Comparison of ENCODE assay signal across 12 cellular contexts in genomic region chr3:59759298-59760169, GRCh38.
DNase-seq lines count a peak whose midpoint lies in the region; ATAC-seq and TF ChIP-seq lines count a peak whose summit lies in the region.
"Had no signal": no experiment of that assay in that cellular context is flagged by ENCODE, and none has a peak within 500 bp of the region (broad histone marks: within the 10 kb centered on the region; RNA-seq: fewer than 3 reads in every experiment).

No MANE protein-coding gene starts in this region.

- no peaks in the 10 kb centered on the region for H3K9me3 ChIP-seq in CD4-positive, CD25-positive, alpha-beta regulatory T cell (ENCODE audit: control insufficient read depth in 2 of 2, low read length in 2 of 2)
- no peaks in the 10 kb centered on the region for H3K9me3 ChIP-seq in naive thymus-derived CD4-positive, alpha-beta T cell (ENCODE audit: control insufficient read depth in 2 of 3, low read length in 3 of 3)
- H3K9me3 ChIP-seq in upper lobe of left lung = no peaks in the 10 kb centered on the region

- no peak for ATAC-seq in CD4-positive, CD25-positive, alpha-beta regulatory T cell (ENCODE audit: low read depth in 2 of 2)
- peak; percentile 37 for ATAC-seq in HG03520 (IDR thresholded peaks at IDR 0.05; ENCODE audit: unreplicated experiment)
- no peak for ATAC-seq in naive thymus-derived CD4-positive, alpha-beta T cell
- ATAC-seq in upper lobe of left lung (ENCODE audit: low FRiP score in 2 of 2) = no peak
- no peak for ATAC-seq in effector memory CD8-positive, alpha-beta T cell (replicated peaks)

- peaks cover 4 to 29% (median 16%) of the 10 kb centered on the region in 4 donors for H3K4me1 Mint-ChIP-seq in CD4-positive, CD25-positive, alpha-beta regulatory T cell
- H3K4me1 Mint-ChIP-seq in activated naive CD4-positive, alpha-beta T cell treated with anti-CD3 and anti-CD28 coated beads, Interleukin-2, amount 50 U/mL, for 24 hours = peaks cover 98% of the 10 kb centered on the region
- peaks cover 40 to 100% (median 98%) of the 10 kb centered on the region in 7 donors for H3K4me1 Mint-ChIP-seq in naive thymus-derived CD4-positive, alpha-beta T cell
- peaks cover 0 to 4% of the 10 kb centered on the region in 2 donors for H3K4me1 Mint-ChIP-seq in effector memory CD8-positive, alpha-beta T cell (ENCODE audit: low read depth in 2 of 2)

- TF ChIP-seq POLR2A in upper lobe of left lung (IDR thresholded peaks at IDR 0.05) = no peak

- WGBS in upper lobe of left lung, 2 donors = 74 to 78% methylated on average over 6 of the region's 6 CpGs

- H3K4me1 ChIP-seq in CD4-positive, CD25-positive, alpha-beta regulatory T cell (ENCODE audit: control insufficient read depth, insufficient read depth, low read length, poor library complexity, severe bottlenecking) = no peaks in the 10 kb centered on the region
- H3K4me1 ChIP-seq in naive thymus-derived CD4-positive, alpha-beta T cell (ENCODE audit: control insufficient read depth in 2 of 2, insufficient read depth in 2 of 2, low read length in 2 of 2) = peaks cover 0 to 71% of the 10 kb centered on the region in 2 donors
- H3K4me1 ChIP-seq in upper lobe of left lung = no peaks in the 10 kb centered on the region

- H3K27me3 ChIP-seq in CD4-positive, CD25-positive, alpha-beta regulatory T cell (ENCODE audit: control insufficient read depth, insufficient read depth, low read length) = no peaks in the 10 kb centered on the region
- no peaks in the 10 kb centered on the region for H3K27me3 ChIP-seq in naive thymus-derived CD4-positive, alpha-beta T cell (ENCODE audit: control insufficient read depth in 2 of 2, insufficient read depth in 2 of 2, low read length in 2 of 2)
- no peaks in the 10 kb centered on the region for H3K27me3 ChIP-seq in upper lobe of left lung

- TF ChIP-seq EP300 in upper lobe of left lung (IDR thresholded peaks at IDR 0.05) = no peak

- H3K27ac ChIP-seq in CD4-positive, CD25-positive, alpha-beta regulatory T cell (ENCODE audit: insufficient read depth, low read length, poor library complexity, severe bottlenecking) = no peak overlapping the region
- H3K27ac ChIP-seq in naive thymus-derived CD4-positive, alpha-beta T cell (ENCODE audit: low read depth, low read length) = no peak overlapping the region
- no peak overlapping the region for H3K27ac ChIP-seq in upper lobe of left lung

- intact Hi-C loops in naive thymus-derived CD4-positive, alpha-beta T cell (cut with micrococcal nuclease) = no loop called here

- no peak for DNase-seq in CD4-positive, CD25-positive, alpha-beta regulatory T cell
- DNase-seq in naive thymus-derived CD4-positive, alpha-beta T cell = no peak
- no peak for DNase-seq in upper lobe of left lung
- no peak for DNase-seq in Ammon's horn (ENCODE audit: low spot score)
- no peak for DNase-seq in NCI-H1436 treated with DMSO at 0.1 percent for 48 hours (lab: John Stamatoyannopoulos, UW)
- DNase-seq in effector memory CD8-positive, alpha-beta T cell = no peak
- DNase-seq: activated CD4-positive, alpha-beta T cell treated with anti-CD3 and anti-CD28 coated beads for 4 hours; Karpas-422; NCI-H2081; nephron progenitor cell had no signal

- peaks cover 4% of the 10 kb centered on the region for H3K27me3 Mint-ChIP-seq in CD4-positive, CD25-positive, alpha-beta regulatory T cell
- no peaks in the 10 kb centered on the region for H3K27me3 Mint-ChIP-seq in activated naive CD4-positive, alpha-beta T cell treated with anti-CD3 and anti-CD28 coated beads, Interleukin-2, amount 50 U/mL, for 24 hours
- H3K27me3 Mint-ChIP-seq in naive thymus-derived CD4-positive, alpha-beta T cell = no peaks in the 10 kb centered on the region
- no peaks in the 10 kb centered on the region for H3K27me3 Mint-ChIP-seq in effector memory CD8-positive, alpha-beta T cell

- no peak overlapping the region for H3K4me3 ChIP-seq in CD4-positive, CD25-positive, alpha-beta regulatory T cell (ENCODE audit: low read depth, low read length)
- H3K4me3 ChIP-seq in naive thymus-derived CD4-positive, alpha-beta T cell (ENCODE audit: low read length) = no peak overlapping the region
- no peak overlapping the region for H3K4me3 ChIP-seq in upper lobe of left lung

- H3K9me3 Mint-ChIP-seq in CD4-positive, CD25-positive, alpha-beta regulatory T cell = peaks cover 0 to 1% (median 0%) of the 10 kb centered on the region in 7 donors
- no peaks in the 10 kb centered on the region for H3K9me3 Mint-ChIP-seq in activated naive CD4-positive, alpha-beta T cell treated with anti-CD3 and anti-CD28 coated beads, Interleukin-2, amount 50 U/mL, for 24 hours
- peaks cover 0 to 2% (median 0%) of the 10 kb centered on the region in 11 donors for H3K9me3 Mint-ChIP-seq in naive thymus-derived CD4-positive, alpha-beta T cell
- H3K9me3 Mint-ChIP-seq in effector memory CD8-positive, alpha-beta T cell = no peaks in the 10 kb centered on the region
- H3K9me3 Mint-ChIP-seq: nephron progenitor cell had no signal

- peaks cover 5% of the 10 kb centered on the region for H3K36me3 Mint-ChIP-seq in CD4-positive, CD25-positive, alpha-beta regulatory T cell
- peaks cover 16% of the 10 kb centered on the region for H3K36me3 Mint-ChIP-seq in activated naive CD4-positive, alpha-beta T cell treated with anti-CD3 and anti-CD28 coated beads, Interleukin-2, amount 50 U/mL, for 24 hours
- H3K36me3 Mint-ChIP-seq in naive thymus-derived CD4-positive, alpha-beta T cell = peaks cover 0 to 16% (median 6%) of the 10 kb centered on the region in 5 donors
- no peaks in the 10 kb centered on the region for H3K36me3 Mint-ChIP-seq in effector memory CD8-positive, alpha-beta T cell (ENCODE audit: insufficient read depth)

- H3K36me3 ChIP-seq in CD4-positive, CD25-positive, alpha-beta regulatory T cell (ENCODE audit: control insufficient read depth, insufficient read depth, low read length) = no peaks in the 10 kb centered on the region
- no peaks in the 10 kb centered on the region for H3K36me3 ChIP-seq in naive thymus-derived CD4-positive, alpha-beta T cell (ENCODE audit: control insufficient read depth in 2 of 3, insufficient read depth in 3 of 3, low read length in 3 of 3)
- no peaks in the 10 kb centered on the region for H3K36me3 ChIP-seq in upper lobe of left lung

- no peak for TF ChIP-seq CTCF in upper lobe of left lung (IDR thresholded peaks at IDR 0.05)

- peak overlapping the region in 2 of 3 donors; percentile 41 to 52 for H3K27ac Mint-ChIP-seq in CD4-positive, CD25-positive, alpha-beta regulatory T cell
- H3K27ac Mint-ChIP-seq in activated naive CD4-positive, alpha-beta T cell treated with anti-CD3 and anti-CD28 coated beads, Interleukin-2, amount 50 U/mL, for 24 hours = peak overlapping the region; percentile 80
- peak overlapping the region in 7 of 9 donors; percentile 0 to 68 (median 16) for H3K27ac Mint-ChIP-seq in naive thymus-derived CD4-positive, alpha-beta T cell
- no peak overlapping the region for H3K27ac Mint-ChIP-seq in effector memory CD8-positive, alpha-beta T cell
- H3K27ac Mint-ChIP-seq: nephron progenitor cell had no signal

- POLR2A ChIA-PET in naive thymus-derived CD4-positive, alpha-beta T cell (lab: Charles Lee) = interaction anchor here (1.3 kb wide), 1 partner anchor 13 kb away, joined by 3 read pairs; no protein-coding TSS in a partner anchor

- H3K4me3 Mint-ChIP-seq in CD4-positive, CD25-positive, alpha-beta regulatory T cell = no peak overlapping the region
- peak overlapping the region; percentile 26 for H3K4me3 Mint-ChIP-seq in activated naive CD4-positive, alpha-beta T cell treated with anti-CD3 and anti-CD28 coated beads, Interleukin-2, amount 50 U/mL, for 24 hours
- H3K4me3 Mint-ChIP-seq in naive thymus-derived CD4-positive, alpha-beta T cell = peak overlapping the region in 6 of 10 donors; percentile 5 to 69 (median 18)
- no peak overlapping the region for H3K4me3 Mint-ChIP-seq in effector memory CD8-positive, alpha-beta T cell
- H3K4me3 Mint-ChIP-seq: nephron progenitor cell had no signal

- CTCF ChIA-PET in naive thymus-derived CD4-positive, alpha-beta T cell (lab: Charles Lee) = no interaction called here

Comparison
In these comparisons a context has a peak if more than half of its experiments do, and no peak if none do; other contexts are left out.
1. H3K27ac Mint-ChIP-seq: peak in CD4-positive, CD25-positive, alpha-beta regulatory T cell (2 of 3), activated naive CD4-positive, alpha-beta T cell treated with anti-CD3 and anti-CD28 coated beads, Interleukin-2, amount 50 U/mL, for 24 hours (single experiment) and naive thymus-derived CD4-positive, alpha-beta T cell (7 of 9); none in effector memory CD8-positive, alpha-beta T cell (0 of 2).
2. H3K4me3 Mint-ChIP-seq: peak in activated naive CD4-positive, alpha-beta T cell treated with anti-CD3 and anti-CD28 coated beads, Interleukin-2, amount 50 U/mL, for 24 hours (single experiment) and naive thymus-derived CD4-positive, alpha-beta T cell (6 of 10); none in CD4-positive, CD25-positive, alpha-beta regulatory T cell (0 of 4) and effector memory CD8-positive, alpha-beta T cell (0 of 2).